15 cellular contexts compared by ENCODE assay signal in genomic region chrX:85375333-85375738, GRCh38. TPM values are rescaled to one million over a fixed set of nuclear protein-coding genes. Genes with fewer than 3 reads are reported as not detected.
A peak's percentile ranks its signal among the peaks of the same experiment; 100 is the strongest.
DNase-seq lines count a peak whose midpoint lies in the region; ATAC-seq and TF ChIP-seq lines count a peak whose summit lies in the region.
"Had no signal": no experiment of that assay in that cellular context is flagged by ENCODE, and none has a peak within 500 bp of the region (broad histone marks: within the 10 kb centered on the region; RNA-seq: fewer than 3 reads in every experiment).

No MANE protein-coding gene starts in this region.

- intact Hi-C loops in left ventricle myocardium superior (cut with micrococcal nuclease), result no loop called here

- H3K4me2 ChIP-seq in SK-N-SH, result no peak overlapping the region

- no peaks in the 10 kb centered on the region for H3K79me2 ChIP-seq in SK-N-SH (ENCODE audit: insufficient read depth)

- H3K4me3 ChIP-seq in SK-N-SH (ENCODE audit: low read depth in 2 of 2, low read length in 1 of 2) (no peak overlapping the region), suprapubic skin (peak overlapping the region; percentile 9)
- H3K4me3 ChIP-seq: psoas muscle had no signal

- TF ChIP-seq EP300 in SK-N-SH (IDR thresholded peaks at IDR 0.05; ENCODE audit: borderline replicate concordance in 1 of 2, low read depth in 1 of 2, low read length in 1 of 2) (peak in 1 of 2 experiments; percentile 46; a peak in 1 of 4 replicates), suprapubic skin (IDR thresholded peaks at IDR 0.05) (no peak)

- TF ChIP-seq RAD21 in SK-N-SH (IDR thresholded peaks at IDR 0.05; ENCODE audit: low read length), result no peak

- no peaks in the 10 kb centered on the region for H3F3A ChIP-seq in SK-N-SH (replicated peaks; ENCODE audit: insufficient read depth)

- H2AFZ ChIP-seq in SK-N-SH (ENCODE audit: low read depth), result no peak overlapping the region

- CTCF ChIA-PET in SK-N-SH (lab: Yijun Ruan, JAX), result no interaction called here

- POLR2A ChIA-PET in SK-N-SH (lab: Yijun Ruan, JAX), result no interaction called here

- peak overlapping the region in 1 of 2 experiments; percentile 43; a peak in 1 of 4 replicates for H3K27ac ChIP-seq in SK-N-SH (ENCODE audit: low read depth in 2 of 2, low read length in 1 of 2)
- H3K27ac ChIP-seq in suprapubic skin, result no peak overlapping the region
- H3K27ac ChIP-seq: psoas muscle, VCaP had no signal

- no peaks in the 10 kb centered on the region for H3K9me2 ChIP-seq in SK-N-SH

- H3K36me3 ChIP-seq in SK-N-SH (replicated peaks in 1 of 2; ENCODE audit: control insufficient read depth in 1 of 2, insufficient read depth in 2 of 2, low read length in 1 of 2), result no peaks in the 10 kb centered on the region
- H3K36me3 ChIP-seq in suprapubic skin, result no peaks in the 10 kb centered on the region

- no peaks in the 10 kb centered on the region for H3K9me3 ChIP-seq in SK-N-SH
- H3K9me3 ChIP-seq in suprapubic skin, result no peaks in the 10 kb centered on the region
- H3K9me3 ChIP-seq: psoas muscle had no signal

- H3K4me1 ChIP-seq in SK-N-SH (ENCODE audit: control insufficient read depth in 1 of 2, insufficient read depth in 2 of 2, low read depth in 1 of 2, low read length in 1 of 2), result no peaks in the 10 kb centered on the region
- no peaks in the 10 kb centered on the region for H3K4me1 ChIP-seq in suprapubic skin
- H3K4me1 ChIP-seq: psoas muscle had no signal

- no peaks in the 10 kb centered on the region for H4K20me1 ChIP-seq in SK-N-SH (ENCODE audit: insufficient read depth)

- 2% methylated on average over 5 of the region's 5 CpGs for WGBS in SK-N-SH (ENCODE audit: low lambda C conversion rate)
- WGBS in suprapubic skin, result 38% methylated on average over 5 of the region's 5 CpGs

- TF ChIP-seq CTCF in SK-N-SH (IDR thresholded peaks at IDR 0.05) (no peak), suprapubic skin (IDR thresholded peaks at IDR 0.05) (no peak)

- no peaks in the 10 kb centered on the region; the same call in 1 of the 2 replicates for H3K27me3 ChIP-seq in SK-N-SH (ENCODE audit: insufficient read depth)
- H3K27me3 ChIP-seq in suprapubic skin, result no peaks in the 10 kb centered on the region

- H3K9ac ChIP-seq in SK-N-SH, result no peak overlapping the region

- TF ChIP-seq POLR2A in suprapubic skin (IDR thresholded peaks at IDR 0.05), result no peak

- DNase-seq in SK-N-SH, result peak; percentile 30
- peak; percentile 68 for DNase-seq in OCI-M1 (lab: John Stamatoyannopoulos, UW)
- DNase-seq in left ventricle myocardium superior, result no peak
- DNase-seq in suprapubic skin (ENCODE audit: low spot score in 2 of 2), result no peak
- DNase-seq in SHP77 treated with DMSO at 0.1 percent for 48 hours (lab: John Stamatoyannopoulos, UW), result no peak
- DNase-seq in EL, result no peak
- no peak for DNase-seq in iPS-NIHi11 (ENCODE audit: low spot score)
- DNase-seq: ACHN; activated CD8-positive, alpha-beta T cell treated with anti-CD3 and anti-CD28 coated beads, Interleukin-2, amount 10 ng/mL, durations not matched to agents 7 days and 5 days; cerebellar nuclear complex; naive thymus-derived CD8-positive, alpha-beta T cell; psoas muscle had no signal

- ATAC-seq in SK-N-SH treated with all-trans-retinoic acid at 6 μM for 48 hours, result no peak
- peak; percentile 64 for ATAC-seq in left ventricle myocardium superior
- ATAC-seq: activated CD8-positive, alpha-beta T cell treated with anti-CD3 and anti-CD28 coated beads, Interleukin-2, amount 10 ng/mL, durations not matched to agents 7 days and 5 days; naive thymus-derived CD8-positive, alpha-beta T cell; psoas muscle had no signal

TF ChIP-seq in SK-N-SH, 30 proteins besides CTCF, POLR2A, EP300 and RAD21:
- TF ChIP-seq GATA2 (CRISPR knock-in tag; IDR thresholded peaks at IDR 0.05) (peak; percentile 57), FOXM1 (IDR thresholded peaks at IDR 0.05; ENCODE audit: low read depth) (no peak)
TF ChIP-seq in SK-N-SH: peak in this region for 1.

TF ChIP-seq in SK-N-SH treated with all-trans-retinoic acid at 6 μM for 48 hours, 23 proteins besides CTCF, POLR2A, EP300 and RAD21 (continues in another document):
- TF ChIP-seq CSRNP3 (CRISPR knock-in tag; IDR thresholded peaks at IDR 0.05) (no peak), TOX (CRISPR knock-in tag; IDR thresholded peaks at IDR 0.05; ENCODE audit: borderline replicate concordance) (no peak), TSHZ2 (CRISPR knock-in tag; IDR thresholded peaks at IDR 0.05) (no peak), ZC3H10 (CRISPR knock-in tag; IDR thresholded peaks at IDR 0.05) (no peak), PATZ1 (CRISPR knock-in tag; IDR thresholded peaks at IDR 0.05; ENCODE audit: borderline replicate concordance) (no peak), TCF4 (CRISPR knock-in tag; IDR thresholded peaks at IDR 0.05; ENCODE audit: borderline replicate concordance) (no peak), OSR1 (CRISPR knock-in tag; IDR thresholded peaks at IDR 0.05) (no peak), BACH2 (CRISPR knock-in tag; IDR thresholded peaks at IDR 0.05; ENCODE audit: borderline replicate concordance) (no peak), CSDC2 (CRISPR knock-in tag; IDR thresholded peaks at IDR 0.05) (no peak), ARNTL (CRISPR knock-in tag; IDR thresholded peaks at IDR 0.05; ENCODE audit: borderline replicate concordance, low read depth) (no peak), ZFP30 (CRISPR knock-in tag; IDR thresholded peaks at IDR 0.05) (no peak), RARB (CRISPR knock-in tag; IDR thresholded peaks at IDR 0.05) (no peak), ISL1 (CRISPR knock-in tag; IDR thresholded peaks at IDR 0.05) (no peak), ZNF8 (CRISPR knock-in tag; IDR thresholded peaks at IDR 0.05) (no peak), PPARA (CRISPR knock-in tag; IDR thresholded peaks at IDR 0.05; ENCODE audit: borderline replicate concordance) (no peak)

RNA-seq across cellular contexts. Expression of gene POF1B, which starts 4.1 kb away (rescaled TPM):
- not detected in 2 replicates for polyA plus RNA-seq in SK-N-SH (2012; rRNA removed)
- polyA plus RNA-seq in SK-N-SH (2012; cell fraction: cytosol; rRNA removed), result not detected in 2 replicates
- not detected in 2 replicates for polyA plus RNA-seq in SK-N-SH (2012; cell fraction: nucleus; rRNA removed)
- 4.4 TPM for total RNA-seq in left ventricle myocardium superior
- total RNA-seq in suprapubic skin, result 100 to 1,000 TPM; 139 to 330 (median 304) TPM
- total RNA-seq: activated CD8-positive, alpha-beta T cell treated with anti-CD3 and anti-CD28 coated beads, Interleukin-2, amount 10 ng/mL, durations not matched to agents 7 days and 5 days; kidney epithelial cell; naive thymus-derived CD8-positive, alpha-beta T cell had no signal
- polyA plus RNA-seq: naive thymus-derived CD8-positive, alpha-beta T cell had no signal

Comparison
In these comparisons a context has a peak if more than half of its experiments do, and no peak if none do; other contexts are left out.
1. DNase-seq: peak in SK-N-SH (single experiment) and OCI-M1 (single experiment); none in left ventricle myocardium superior (single experiment), suprapubic skin (0 of 2), SHP77 treated with DMSO at 0.1 percent for 48 hours (single experiment), EL (single experiment) and iPS-NIHi11 (single experiment).
2. RNA of gene POF1B, which starts 4.1 kb away (total RNA-seq): 139 to 330 TPM in suprapubic skin; 4.4 TPM in left ventricle myocardium superior (single experiment); every median in the first group is over 10 times any median in the second.